In the genomic region with DNA sequence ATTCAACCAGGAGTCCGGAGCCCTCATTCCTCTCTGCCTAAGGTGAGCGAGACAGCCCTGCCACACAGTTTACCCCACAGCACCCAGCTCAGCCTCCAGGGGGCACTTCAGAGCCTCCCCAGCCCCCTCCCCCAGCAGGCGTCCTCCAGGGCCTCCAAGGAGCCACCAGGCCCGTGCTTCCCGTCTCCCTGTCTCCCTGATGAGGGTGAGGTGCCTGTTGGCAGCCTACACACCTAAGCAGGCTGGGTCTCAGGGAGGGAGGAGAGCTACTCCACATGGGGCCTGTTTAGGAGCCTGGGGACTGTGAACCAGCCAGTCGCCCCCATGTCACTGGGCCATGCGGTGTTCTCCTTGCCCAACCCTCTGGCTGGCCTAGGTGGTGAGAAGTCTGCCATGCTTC, we compare ENCODE assay signal across 9 cellular contexts. TPM values are rescaled to one million over a fixed set of nuclear protein-coding genes. Genes with fewer than 3 reads are reported as not detected.
DNase-seq lines count a peak whose midpoint lies in the region; ATAC-seq and TF ChIP-seq lines count a peak whose summit lies in the region.
"Had no signal": no experiment of that assay in that cellular context is flagged by ENCODE, and none has a peak within 500 bp of the region (broad histone marks: within the 10 kb centered on the region; RNA-seq: fewer than 3 reads in every experiment).

No MANE protein-coding gene starts in this region.

- TF ChIP-seq CTCF in foreskin fibroblast (IDR thresholded peaks at IDR 0.05; ENCODE audit: low read depth, low read length) = peak; percentile 29

- H3K27me3 ChIP-seq in SJSA1 (replicated peaks) = no peaks in the 10 kb centered on the region
- no peaks in the 10 kb centered on the region for H3K27me3 ChIP-seq in MG63

- no peak for ATAC-seq in stimulated activated naive CD8-positive, alpha-beta T cell treated with anti-CD3 and anti-CD28 coated beads, Interleukin-15, Interleukin-2, amounts not matched to agents 100 U/mL and 50 U/mL, for 24 hours
- no peak for ATAC-seq in HG03354 (IDR thresholded peaks at IDR 0.05; ENCODE audit: poor library complexity, severe bottlenecking, unreplicated experiment)

- H3K27ac ChIP-seq in SJSA1 = no peak overlapping the region
- H3K27ac ChIP-seq: C4-2B had no signal

- peak; percentile 32 for DNase-seq in activated CD8-positive, alpha-beta memory T cell treated with anti-CD3 and anti-CD28 coated beads, Interleukin-2, amount 50 U/mL, for 4 hours
- no peak for DNase-seq in activated CD8-positive, alpha-beta memory T cell treated with anti-CD3 and anti-CD28 coated beads, Interleukin-2, amount 50 U/mL, for 48 hours
- DNase-seq in SJSA1 (ENCODE audit: low read depth in 1 of 2, low spot score in 2 of 2) (peak; percentile 52 to 68), foreskin fibroblast (no peak), foreskin melanocyte (no peak), MG63 (no peak)
- DNase-seq in stimulated activated naive CD8-positive, alpha-beta T cell treated with anti-CD3 and anti-CD28 coated beads, Interleukin-15, Interleukin-2, amounts not matched to agents 100 U/mL and 50 U/mL, for 24 hours = peak; percentile 48

- H3K36me3 ChIP-seq in SJSA1 = peaks cover 12% of the 10 kb centered on the region; the same call in 1 of the 2 replicates
- H3K36me3 ChIP-seq in MG63 = no peaks in the 10 kb centered on the region; the same call in 1 of the 2 replicates

- peaks cover 19% of the 10 kb centered on the region for H3K4me1 ChIP-seq in SJSA1 (replicated peaks)

- H3K4me3 ChIP-seq in SJSA1 (no peak overlapping the region), foreskin fibroblast (ENCODE audit: low read depth in 1 of 2, low read length in 2 of 2) (no peak overlapping the region), MG63 (no peak overlapping the region)

- H3K9me3 ChIP-seq in SJSA1 (replicated peaks) (no peaks in the 10 kb centered on the region), MG63 (no peaks in the 10 kb centered on the region)

RNA-seq across cellular contexts. Expression of a gene that starts 28.9 kb away (rescaled TPM):
- 77.2 and 93.3 TPM in 2 replicates for total RNA-seq in SJSA1 (2014; rRNA removed; shearing (Covaris generic))
- 27.8 and 40.9 TPM in 2 replicates for total RNA-seq in MG63 (2014; rRNA removed; shearing (Covaris generic); ENCODE audit: low replicate concordance)

Comparison
In these comparisons a context has a peak if more than half of its experiments do, and no peak if none do; other contexts are left out.
1. DNase-seq: peak in activated CD8-positive, alpha-beta memory T cell treated with anti-CD3 and anti-CD28 coated beads, Interleukin-2, amount 50 U/mL, for 4 hours (single experiment), SJSA1 (2 of 2) and stimulated activated naive CD8-positive, alpha-beta T cell treated with anti-CD3 and anti-CD28 coated beads, Interleukin-15, Interleukin-2, amounts not matched to agents 100 U/mL and 50 U/mL, for 24 hours (single experiment); none in activated CD8-positive, alpha-beta memory T cell treated with anti-CD3 and anti-CD28 coated beads, Interleukin-2, amount 50 U/mL, for 48 hours (single experiment), foreskin fibroblast (0 of 2), foreskin melanocyte (single experiment) and MG63 (single experiment).